Comparison of ENCODE assay signal across 8 cellular contexts in genomic region chrX:119655125-119655524, GRCh38.
DNase-seq lines count a peak whose midpoint lies in the region; ATAC-seq and TF ChIP-seq lines count a peak whose summit lies in the region.

No MANE protein-coding gene starts in this region.

- TF ChIP-seq CTCF in foreskin fibroblast (IDR thresholded peaks at IDR 0.05; ENCODE audit: low read depth, low read length) = no peak

- ATAC-seq in HG02571 (IDR thresholded peaks at IDR 0.05; ENCODE audit: unreplicated experiment) (peak; percentile 58), GM21381 (IDR thresholded peaks at IDR 0.05; ENCODE audit: unreplicated experiment) (no peak)

- DNase-seq in activated CD8-positive, alpha-beta memory T cell treated with anti-CD3 and anti-CD28 coated beads, Interleukin-2, amount 50 U/mL, for 48 hours = peak; percentile 67
- DNase-seq in foreskin fibroblast (peak; percentile 53 to 73), NCI-H748 treated with DMSO at 0.1 percent for 48 hours (lab: John Stamatoyannopoulos, UW) (no peak), NCI-H2081 (lab: John Stamatoyannopoulos, UW) (no peak), NCI-H2171 (lab: John Stamatoyannopoulos, UW) (no peak)
- DNase-seq in stimulated activated CD4-positive, alpha-beta T cell treated with anti-CD3 and anti-CD28 coated beads, Interleukin-4, amount 100 ng/mL, for 1 hour = peak; percentile 61

- H3K4me3 ChIP-seq in foreskin fibroblast (ENCODE audit: low read depth in 1 of 2, low read length in 2 of 2) = no peak overlapping the region

Comparison
In these comparisons a context has a peak if more than half of its experiments do, and no peak if none do; other contexts are left out.
1. DNase-seq: peak in activated CD8-positive, alpha-beta memory T cell treated with anti-CD3 and anti-CD28 coated beads, Interleukin-2, amount 50 U/mL, for 48 hours (single experiment), foreskin fibroblast (2 of 2) and stimulated activated CD4-positive, alpha-beta T cell treated with anti-CD3 and anti-CD28 coated beads, Interleukin-4, amount 100 ng/mL, for 1 hour (single experiment); none in NCI-H748 treated with DMSO at 0.1 percent for 48 hours (single experiment), NCI-H2081 (0 of 2) and NCI-H2171 (single experiment).